ENCODE assay signal across 19 cellular contexts in the genomic region with DNA sequence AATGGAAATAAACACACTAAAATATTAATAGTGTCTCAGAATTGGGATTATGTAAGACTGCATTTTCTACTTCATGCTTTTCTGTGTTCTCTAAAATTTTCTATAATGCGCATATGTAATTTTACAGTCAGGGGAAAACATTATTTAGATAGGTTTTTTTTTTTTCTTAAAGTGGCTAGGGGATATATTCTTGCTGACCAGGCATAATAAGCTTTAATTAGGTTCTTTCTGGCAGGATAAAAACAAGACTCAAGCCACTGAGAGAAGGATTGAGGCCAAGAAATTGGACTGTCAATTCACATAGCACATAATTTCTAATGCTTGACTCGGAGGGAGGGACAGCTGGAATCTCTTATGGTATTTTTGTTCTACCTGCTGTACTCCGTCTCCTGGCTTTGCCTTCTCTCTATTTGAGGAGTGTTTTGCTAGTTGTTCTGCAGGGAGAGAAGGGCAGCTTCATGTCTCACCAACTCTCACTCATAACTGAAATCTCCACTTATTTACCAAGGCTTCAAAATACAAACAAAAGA.
DNase-seq lines count a peak whose midpoint lies in the region; ATAC-seq and TF ChIP-seq lines count a peak whose summit lies in the region.
"Had no signal": no experiment of that assay in that cellular context is flagged by ENCODE, and none has a peak within 500 bp of the region (broad histone marks: within the 10 kb centered on the region; RNA-seq: fewer than 3 reads in every experiment).

No MANE protein-coding gene starts in this region.

- H3K27me3 ChIP-seq in IMR-90 (ENCODE audit: control insufficient read depth, insufficient read depth, low read length) (no peaks in the 10 kb centered on the region), trophoblast cell (ENCODE audit: insufficient read depth, low read length) (no peaks in the 10 kb centered on the region)

- H3K18ac ChIP-seq in IMR-90 (ENCODE audit: low read depth, low read length): no peak overlapping the region
- no peak overlapping the region for H3K18ac ChIP-seq in trophoblast cell (ENCODE audit: low read length)

- H2BK20ac ChIP-seq in IMR-90 (ENCODE audit: low read depth, low read length): no peak overlapping the region

- BruUV-seq in IMR-90 (replicated peaks; lab: Mats Ljungman, UMichigan): no TSS peak

- intact Hi-C loops in IMR-90 (cut with micrococcal nuclease): no loop called here

- H4K12ac ChIP-seq in trophoblast cell (ENCODE audit: low read depth, low read length): no peak overlapping the region

- no peak overlapping the region for H2BK5ac ChIP-seq in IMR-90 (ENCODE audit: low read depth, low read length, poor library complexity, severe bottlenecking)
- peak overlapping the region; percentile 63 for H2BK5ac ChIP-seq in trophoblast cell (ENCODE audit: low read depth, low read length, poor library complexity)

- peak; percentile 22 for DNase-seq in NCI-H1092 treated with DMSO at 0.1 percent for 48 hours (lab: John Stamatoyannopoulos, UW)
- no peak for DNase-seq in NCI-H1092 (lab: John Stamatoyannopoulos, UW)
- no peak for DNase-seq in IMR-90
- DNase-seq in cerebellar cortex (ENCODE audit: low spot score): peak; percentile 64
- DNase-seq in trophoblast cell: no peak
- no peak for DNase-seq in stimulated activated naive CD8-positive, alpha-beta T cell treated with anti-CD3 and anti-CD28 coated beads, Interleukin-15, Interleukin-2, amounts not matched to agents 100 U/mL and 50 U/mL, for 24 hours
- DNase-seq in cerebellar nuclear complex (lab: John Stamatoyannopoulos, UW): no peak
- DNase-seq: 8988T, DMS79, H9, HFFc6, KBM-7, NCI-H1694 treated with DMSO at 0.1 percent for 48 hours, NCI-H2081 treated with DMSO at 0.1 percent for 48 hours, NCI-H446 treated with DMSO at 0.1 percent for 48 hours, NCI-H526 treated with DMSO at 0.1 percent for 48 hours, SIG-M5, SK-N-SH had no signal

- H3K9ac ChIP-seq in IMR-90 (ENCODE audit: low read depth, low read length): no peak overlapping the region
- H3K9ac ChIP-seq in trophoblast cell (ENCODE audit: low read length): no peak overlapping the region
- H3K9ac ChIP-seq: SK-N-SH had no signal

- no peak overlapping the region for H2BK120ac ChIP-seq in IMR-90 (ENCODE audit: low read depth, low read length)
- peak overlapping the region; percentile 40 for H2BK120ac ChIP-seq in trophoblast cell (ENCODE audit: insufficient read depth, low read length, poor library complexity)

- H4K8ac ChIP-seq in IMR-90 (ENCODE audit: low read depth in 2 of 2, low read length in 2 of 2) (no peak overlapping the region), trophoblast cell (ENCODE audit: low read depth, low read length) (no peak overlapping the region)

- in situ Hi-C loops in IMR-90 (cut with MboI; ENCODE audit: low sequenced_read_pairs): no loop called here

- H3K27ac ChIP-seq in IMR-90 (ENCODE audit: insufficient read depth, low read length) (no peak overlapping the region), trophoblast cell (ENCODE audit: low read depth, low read length) (peak overlapping the region; percentile 14)

- H3K14ac ChIP-seq in IMR-90 (replicated peaks; ENCODE audit: low read depth, low read length) (no peak overlapping the region), trophoblast cell (ENCODE audit: low read length) (no peak overlapping the region)

- no peak overlapping the region for H3K4me2 ChIP-seq in IMR-90 (ENCODE audit: low read depth, low read length)
- no peak overlapping the region for H3K4me2 ChIP-seq in trophoblast cell (ENCODE audit: low read length)
- H3K4me2 ChIP-seq: SK-N-SH had no signal

- H3K4ac ChIP-seq in IMR-90 (ENCODE audit: low read depth, low read length): no peak overlapping the region
- H3K4ac ChIP-seq in trophoblast cell (ENCODE audit: low read depth, low read length): no peak overlapping the region

- no CpG with 5 or more reads among the region's 3 CpGs for WGBS in IMR-90 (ENCODE audit: extremely low coverage in 2 of 2, insufficient read length in 1 of 2), 2 experiments
- WGBS in trophoblast cell (ENCODE audit: extremely low coverage, insufficient coverage, insufficient read length): no CpG with 5 or more reads among the region's 3 CpGs

- ATAC-seq in IMR-90 (ENCODE audit: low read depth): no peak
- no peak for ATAC-seq in stimulated activated naive CD8-positive, alpha-beta T cell treated with anti-CD3 and anti-CD28 coated beads, Interleukin-15, Interleukin-2, amounts not matched to agents 100 U/mL and 50 U/mL, for 24 hours
- ATAC-seq: Panc1 had no signal

- no peak overlapping the region for H4K5ac ChIP-seq in IMR-90 (ENCODE audit: low read depth, low read length)

- no peak for TF ChIP-seq RAD21 in IMR-90 (IDR thresholded peaks at IDR 0.05; ENCODE audit: low read length)

- H3K9me1 ChIP-seq in IMR-90 (ENCODE audit: insufficient read depth, low read length): no peaks in the 10 kb centered on the region

- no peak overlapping the region for H2BK12ac ChIP-seq in trophoblast cell (ENCODE audit: low read length)

- no peak overlapping the region for H2BK15ac ChIP-seq in IMR-90 (ENCODE audit: low read depth, low read length)

- no peak overlapping the region for H2AK9ac ChIP-seq in IMR-90 (replicated peaks; ENCODE audit: low read depth, low read length, poor library complexity)

- H2AFZ ChIP-seq in IMR-90 (replicated peaks; ENCODE audit: low read length, poor library complexity): no peak overlapping the region
- no peak overlapping the region for H2AFZ ChIP-seq in trophoblast cell (ENCODE audit: insufficient read depth, low read length, poor library complexity)

- POLR2A ChIA-PET in IMR-90 (lab: Charles Lee; ENCODE audit: unreplicated experiment): no interaction called here

- H3K9me3 ChIP-seq in IMR-90 (ENCODE audit: control insufficient read depth, insufficient read depth, low read length) (no peaks in the 10 kb centered on the region), trophoblast cell (ENCODE audit: insufficient read depth, low read depth, low read length) (no peaks in the 10 kb centered on the region)
- H3K9me3 ChIP-seq: SK-N-SH had no signal

- no peaks in the 10 kb centered on the region for H4K20me1 ChIP-seq in IMR-90 (ENCODE audit: insufficient read depth, low read length)

- no peaks in the 10 kb centered on the region for H3K36me3 ChIP-seq in IMR-90 (ENCODE audit: control insufficient read depth, insufficient read depth, low read length)
- H3K36me3 ChIP-seq in trophoblast cell (ENCODE audit: control insufficient read depth in 1 of 2, insufficient read depth in 2 of 2, low read length in 2 of 2): no peaks in the 10 kb centered on the region

- H3K4me1 ChIP-seq in IMR-90 (ENCODE audit: control insufficient read depth, insufficient read depth, low read length) (no peaks in the 10 kb centered on the region), trophoblast cell (ENCODE audit: control insufficient read depth in 1 of 2, insufficient read depth in 2 of 2, low read length in 2 of 2) (peaks cover 6 to 7% of the 10 kb centered on the region in 2 experiments)

- H3K4me3 ChIP-seq in IMR-90 (ENCODE audit: insufficient read depth, low read depth, low read length) (no peak overlapping the region), trophoblast cell (ENCODE audit: low read depth, low read length) (no peak overlapping the region)

- no peak overlapping the region for H3K56ac ChIP-seq in IMR-90 (ENCODE audit: extremely low read depth, insufficient read depth, low read length)

- TF ChIP-seq POLR2A in IMR-90 (IDR thresholded peaks at IDR 0.05; ENCODE audit: low read depth, low read length): no peak

- no peak overlapping the region for H3K23ac ChIP-seq in IMR-90 (ENCODE audit: low read depth, low read length)
- H3K23ac ChIP-seq in trophoblast cell (ENCODE audit: low read length): no peak overlapping the region

- H2AK5ac ChIP-seq in IMR-90 (ENCODE audit: low read depth, low read length) (no peak overlapping the region), trophoblast cell (ENCODE audit: low read length) (no peak overlapping the region)

- H3K79me1 ChIP-seq in IMR-90 (ENCODE audit: low read depth in 1 of 2, low read length in 2 of 2): no peaks in the 10 kb centered on the region
- H3K79me1 ChIP-seq in trophoblast cell (ENCODE audit: low read length): peaks cover 7% of the 10 kb centered on the region

- dilution Hi-C loops in IMR-90 (cut with HindIII; ENCODE audit: low sequenced_read_pairs, unreplicated experiment): no loop called here

- no peak for TF ChIP-seq CTCF in IMR-90 (conservative IDR thresholded peaks at IDR 0.05; ENCODE audit: low read depth, low read length)

- H3K79me2 ChIP-seq in trophoblast cell (ENCODE audit: control insufficient read depth, insufficient read depth, low read length, poor library complexity): no peaks in the 10 kb centered on the region

- H4K91ac ChIP-seq in IMR-90 (ENCODE audit: insufficient read depth, low read depth, low read length): no peak overlapping the region
- no peak overlapping the region for H4K91ac ChIP-seq in trophoblast cell (ENCODE audit: low read depth, low read length)

- CTCF ChIA-PET in IMR-90 (lab: Yijun Ruan, JAX): no interaction called here

TF ChIP-seq in IMR-90, 13 proteins besides CTCF, POLR2A, EP300 and RAD21:
- TF ChIP-seq MAFK (IDR thresholded peaks at IDR 0.05; ENCODE audit: low read depth, low read length) (peak; percentile 56), BHLHE40 (IDR thresholded peaks at IDR 0.05; ENCODE audit: low read depth, low read length) (no peak)

Comparison
In these comparisons a context has a peak if more than half of its experiments do, and no peak if none do; other contexts are left out.
1. DNase-seq: peak in NCI-H1092 treated with DMSO at 0.1 percent for 48 hours (single experiment) and cerebellar cortex (single experiment); none in NCI-H1092 (single experiment), IMR-90 (single experiment), trophoblast cell (0 of 2), stimulated activated naive CD8-positive, alpha-beta T cell treated with anti-CD3 and anti-CD28 coated beads, Interleukin-15, Interleukin-2, amounts not matched to agents 100 U/mL and 50 U/mL, for 24 hours (single experiment) and cerebellar nuclear complex (0 of 2).